In the genomic region with DNA sequence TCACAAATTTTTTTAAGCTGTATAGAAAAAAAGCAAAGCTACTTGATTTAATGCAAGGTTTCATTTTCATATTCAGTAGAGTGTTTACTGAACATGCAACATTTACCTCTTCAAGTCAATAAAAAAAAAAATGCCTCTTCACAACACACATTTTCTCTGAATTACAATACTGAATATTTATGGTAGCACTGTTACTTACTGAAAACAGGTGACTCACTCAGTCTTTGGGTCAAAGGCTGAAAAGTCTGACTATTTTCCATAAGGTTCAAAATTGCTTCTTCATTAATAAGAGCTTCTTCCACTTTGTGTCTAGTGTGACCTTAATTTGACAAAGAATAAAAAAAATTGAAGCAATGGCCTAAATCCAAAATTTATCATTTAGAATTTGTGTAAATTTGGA, we compare ENCODE assay signal across 21 cellular contexts.
DNase-seq lines count a peak whose midpoint lies in the region; ATAC-seq, FAIRE-seq and TF ChIP-seq lines count a peak whose summit lies in the region.
"Had no signal": no experiment of that assay in that cellular context is flagged by ENCODE, and none has a peak within 500 bp of the region (broad histone marks: within the 10 kb centered on the region; RNA-seq: fewer than 3 reads in every experiment).

No MANE protein-coding gene starts in this region.

- no peak overlapping the region for H2BK20ac ChIP-seq in IMR-90 (ENCODE audit: low read depth, low read length)

- H2BK120ac ChIP-seq in IMR-90 (ENCODE audit: low read depth, low read length): no peak overlapping the region

- no peak overlapping the region for H3K4me3 ChIP-seq in IMR-90 (ENCODE audit: insufficient read depth, low read depth, low read length)
- H3K4me3 ChIP-seq in endothelial cell of umbilical vein (replicated peaks in 1 of 3; ENCODE audit: insufficient read depth in 1 of 3, low read depth in 1 of 3, low read length in 3 of 3): no peak overlapping the region
- H3K4me3 ChIP-seq: HAP-1 had no signal

- no peak overlapping the region for H2BK5ac ChIP-seq in IMR-90 (ENCODE audit: low read depth, low read length, poor library complexity, severe bottlenecking)

- no TSS peak for BruUV-seq in IMR-90 (replicated peaks; lab: Mats Ljungman, UMichigan)
- no TSS peak for BruUV-seq in endothelial cell of umbilical vein (replicated peaks; lab: Mats Ljungman, UMichigan)

- H4K8ac ChIP-seq in IMR-90 (ENCODE audit: low read depth in 2 of 2, low read length in 2 of 2): no peak overlapping the region

- ATAC-seq in IMR-90 (ENCODE audit: low read depth) (no peak), GM19452 (IDR thresholded peaks at IDR 0.05; ENCODE audit: unreplicated experiment) (no peak)

- CTCF ChIA-PET in IMR-90 (lab: Yijun Ruan, JAX): no interaction called here
- CTCF ChIA-PET in endothelial cell of umbilical vein (lab: Charles Lee): interaction anchor here (2.3 kb wide), 1 partner anchor 98 kb away, joined by 11 read pairs; no protein-coding TSS in a partner anchor
- CTCF ChIA-PET in RWPE1 (lab: Yijun Ruan, JAX): interaction anchor here (0.6 kb wide), 2 partner anchors 161 to 176 kb away, joined by 3 to 4 read pairs; no protein-coding TSS in a partner anchor

- H3K27me3 ChIP-seq in IMR-90 (ENCODE audit: control insufficient read depth, insufficient read depth, low read length) (no peaks in the 10 kb centered on the region), endothelial cell of umbilical vein (ENCODE audit: control insufficient read depth in 2 of 2, insufficient read depth in 2 of 2, low read length in 2 of 2) (no peaks in the 10 kb centered on the region)
- H3K27me3 ChIP-seq: BE2C had no signal

- H3K27ac ChIP-seq in IMR-90 (ENCODE audit: insufficient read depth, low read length): no peak overlapping the region
- no peak overlapping the region for H3K27ac ChIP-seq in endothelial cell of umbilical vein (ENCODE audit: insufficient read depth, low read depth, low read length)
- H3K27ac ChIP-seq in RWPE1: no peak overlapping the region

- no peak overlapping the region for H3K18ac ChIP-seq in IMR-90 (ENCODE audit: low read depth, low read length)

- no peak overlapping the region for H2AK9ac ChIP-seq in IMR-90 (replicated peaks; ENCODE audit: low read depth, low read length, poor library complexity)

- H3K4me2 ChIP-seq in IMR-90 (ENCODE audit: low read depth, low read length) (no peak overlapping the region), endothelial cell of umbilical vein (ENCODE audit: insufficient read depth, low read length) (no peak overlapping the region)
- H3K4me2 ChIP-seq: SK-N-SH had no signal

- H3K4ac ChIP-seq in IMR-90 (ENCODE audit: low read depth, low read length): no peak overlapping the region

- H3K9ac ChIP-seq in IMR-90 (ENCODE audit: low read depth, low read length) (no peak overlapping the region), endothelial cell of umbilical vein (replicated peaks; ENCODE audit: extremely low read depth, insufficient read depth, low read length) (no peak overlapping the region)
- H3K9ac ChIP-seq: SK-N-SH had no signal

- H3K9me1 ChIP-seq in IMR-90 (ENCODE audit: insufficient read depth, low read length): peaks cover 7% of the 10 kb centered on the region; the same call in 1 of the 2 replicates
- H3K9me1 ChIP-seq in endothelial cell of umbilical vein (replicated peaks; ENCODE audit: control insufficient read depth, extremely low read depth, insufficient read depth, low read length): no peaks in the 10 kb centered on the region

- peaks cover 6 to 11% of the 10 kb centered on the region in 2 experiments; a peak in 3 of 4 replicates for H3K79me1 ChIP-seq in IMR-90 (ENCODE audit: low read depth in 1 of 2, low read length in 2 of 2)

- H3K9me3 ChIP-seq in IMR-90 (ENCODE audit: control insufficient read depth, insufficient read depth, low read length) (no peaks in the 10 kb centered on the region), endothelial cell of umbilical vein (replicated peaks; ENCODE audit: control insufficient read depth, insufficient read depth, low read length) (no peaks in the 10 kb centered on the region)
- H3K9me3 ChIP-seq: BE2C, HAP-1, SK-N-SH had no signal

- no peak overlapping the region for H4K5ac ChIP-seq in IMR-90 (ENCODE audit: low read depth, low read length)

- H4K91ac ChIP-seq in IMR-90 (ENCODE audit: insufficient read depth, low read depth, low read length): no peak overlapping the region

- no peaks in the 10 kb centered on the region for H3K79me2 ChIP-seq in endothelial cell of umbilical vein (ENCODE audit: control insufficient read depth, insufficient read depth, low read length)

- no peak overlapping the region for H2BK15ac ChIP-seq in IMR-90 (ENCODE audit: low read depth, low read length)

- POLR2A ChIA-PET in IMR-90 (lab: Charles Lee; ENCODE audit: unreplicated experiment): no interaction called here
- POLR2A ChIA-PET in endothelial cell of umbilical vein (lab: Charles Lee): no interaction called here
- POLR2A ChIA-PET in RWPE1 (lab: Yijun Ruan, JAX; ENCODE audit: low non-redundant PET): no interaction called here

- in situ Hi-C loops in IMR-90 (cut with MboI; ENCODE audit: low sequenced_read_pairs): no loop called here

- no peak overlapping the region for H2AFZ ChIP-seq in IMR-90 (replicated peaks; ENCODE audit: low read length, poor library complexity)
- no peak overlapping the region for H2AFZ ChIP-seq in endothelial cell of umbilical vein (ENCODE audit: low read depth, low read length)

- no peak overlapping the region for H3K23ac ChIP-seq in IMR-90 (ENCODE audit: low read depth, low read length)

- no peak for FAIRE-seq in endothelial cell of umbilical vein (lab: Jason Lieb, UNC)

- TF ChIP-seq RAD21 in IMR-90 (IDR thresholded peaks at IDR 0.05; ENCODE audit: low read length): no peak

- DNase-seq in DMS79 (lab: John Stamatoyannopoulos, UW) (peak; percentile 26), IMR-90 (peak; percentile 41), endothelial cell of umbilical vein (ENCODE audit: low read depth, low spot score) (peak; percentile 15), renal cortical epithelial cell (ENCODE audit: low read depth) (peak; percentile 65), cerebellar nuclear complex (lab: John Stamatoyannopoulos, UW) (no peak), RWPE1 (ENCODE audit: low spot score) (no peak), NCI-H2081 treated with DMSO at 0.1 percent for 48 hours (lab: John Stamatoyannopoulos, UW) (no peak)
- DNase-seq: 8988T, BE2C, COR-L47, DMS 273 treated with DMSO at 0.1 percent for 48 hours, NCI-H1105 treated with DMSO at 0.1 percent for 48 hours, NCI-H1694 treated with DMSO at 0.1 percent for 48 hours, NCI-H2227 treated with DMSO at 0.1 percent for 48 hours, NCI-H510A treated with DMSO at 0.1 percent for 48 hours, NCI-H774, OCI-M1, SHP77 treated with DMSO at 0.1 percent for 48 hours, SK-N-SH had no signal

- H2AK5ac ChIP-seq in IMR-90 (ENCODE audit: low read depth, low read length): no peak overlapping the region

- no peaks in the 10 kb centered on the region; the same call in 1 of the 2 replicates for H3K4me1 ChIP-seq in IMR-90 (ENCODE audit: control insufficient read depth, insufficient read depth, low read length)
- no peaks in the 10 kb centered on the region for H3K4me1 ChIP-seq in endothelial cell of umbilical vein (ENCODE audit: control insufficient read depth, extremely low read depth, insufficient read depth, low read length)
- H3K4me1 ChIP-seq: BE2C had no signal

- no peaks in the 10 kb centered on the region for H4K20me1 ChIP-seq in IMR-90 (ENCODE audit: insufficient read depth, low read length)
- H4K20me1 ChIP-seq in endothelial cell of umbilical vein (replicated peaks; ENCODE audit: control insufficient read depth, extremely low read depth, insufficient read depth, low read length): no peaks in the 10 kb centered on the region

- H3K36me3 ChIP-seq in IMR-90 (ENCODE audit: control insufficient read depth, insufficient read depth, low read length) (peaks cover 27% of the 10 kb centered on the region), endothelial cell of umbilical vein (ENCODE audit: control insufficient read depth in 2 of 2, extremely low read depth in 1 of 2, insufficient read depth in 2 of 2, low read length in 2 of 2) (peaks cover 4 to 9% of the 10 kb centered on the region in 2 experiments)

- H3K14ac ChIP-seq in IMR-90 (replicated peaks; ENCODE audit: low read depth, low read length): no peak overlapping the region

- TF ChIP-seq POLR2A in IMR-90 (IDR thresholded peaks at IDR 0.05; ENCODE audit: low read depth, low read length) (no peak), endothelial cell of umbilical vein (IDR thresholded peaks at IDR 0.05; ENCODE audit: low read depth, low read length) (no peak)

- no peak overlapping the region for H3K56ac ChIP-seq in IMR-90 (ENCODE audit: extremely low read depth, insufficient read depth, low read length)

- intact Hi-C loops in IMR-90 (cut with micrococcal nuclease): no loop called here
- intact Hi-C loops in endothelial cell of umbilical vein (cut with micrococcal nuclease): no loop called here

- TF ChIP-seq CTCF in IMR-90 (conservative IDR thresholded peaks at IDR 0.05; ENCODE audit: low read depth, low read length) (no peak), endothelial cell of umbilical vein (IDR thresholded peaks at IDR 0.05; ENCODE audit: extremely low read depth in 1 of 2, insufficient read depth in 1 of 2, low read depth in 1 of 2, low read length in 2 of 2) (no peak), RWPE1 (conservative IDR thresholded peaks at IDR 0.05; ENCODE audit: low read depth) (no peak)

- dilution Hi-C loops in IMR-90 (cut with HindIII; ENCODE audit: low sequenced_read_pairs, unreplicated experiment) (no loop called here), endothelial cell of umbilical vein (cut with MboI; ENCODE audit: extremely low pct_ligation_motif_present, low sequenced_read_pairs) (no loop called here)

TF ChIP-seq in IMR-90, 13 proteins besides CTCF, POLR2A, EP300 and RAD21 (continues in another document):
- TF ChIP-seq RFX5 (IDR thresholded peaks at IDR 0.05; ENCODE audit: low read depth, low read length) (no peak), MAZ (IDR thresholded peaks at IDR 0.05; ENCODE audit: borderline replicate concordance, low read depth, low read length) (no peak), NFE2L2 (IDR thresholded peaks at IDR 0.05; ENCODE audit: low read depth, low read length) (no peak), MXI1 (IDR thresholded peaks at IDR 0.05; ENCODE audit: borderline replicate concordance, low read depth, low read length) (no peak), RCOR1 (IDR thresholded peaks at IDR 0.05; ENCODE audit: insufficient replicate concordance, low read length) (no peak)

TF ChIP-seq in endothelial cell of umbilical vein, 7 proteins besides CTCF, POLR2A, EP300 and RAD21 (continues in another document):
- TF ChIP-seq MYC (IDR thresholded peaks at IDR 0.05; ENCODE audit: low read depth, low read length) (no peak), JUN (IDR thresholded peaks at IDR 0.05; ENCODE audit: borderline replicate concordance, insufficient read depth, insufficient read length, low read depth) (no peak), EZH2 (IDR thresholded peaks at IDR 0.05; ENCODE audit: borderline replicate concordance, low read depth, low read length, severe bottlenecking) (no peak), GATA2 (IDR thresholded peaks at IDR 0.05; ENCODE audit: insufficient read depth, insufficient read length, low read depth, low read length) (no peak)
- TF ChIP-seq, protein P1, sequence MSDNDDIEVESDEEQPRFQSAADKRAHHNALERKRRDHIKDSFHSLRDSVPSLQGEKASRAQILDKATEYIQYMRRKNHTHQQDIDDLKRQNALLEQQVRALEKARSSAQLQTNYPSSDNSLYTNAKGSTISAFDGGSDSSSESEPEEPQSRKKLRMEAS (IDR thresholded peaks at IDR 0.05; ENCODE audit: insufficient read depth, insufficient read length): no peak

Comparison
In these comparisons a context has a peak if more than half of its experiments do, and no peak if none do; other contexts are left out.
1. DNase-seq: peak in DMS79 (single experiment), IMR-90 (single experiment), endothelial cell of umbilical vein (single experiment) and renal cortical epithelial cell (single experiment); none in cerebellar nuclear complex (0 of 2), RWPE1 (single experiment) and NCI-H2081 treated with DMSO at 0.1 percent for 48 hours (single experiment).